Comparison of ENCODE assay signal across 8 cellular contexts in genomic region chr4:184310171-184310567, GRCh38.
A peak's percentile ranks its signal among the peaks of the same experiment; 100 is the strongest.
DNase-seq lines count a peak whose midpoint lies in the region; ATAC-seq and TF ChIP-seq lines count a peak whose summit lies in the region.

No MANE protein-coding gene starts in this region.

- H3K4me3 Mint-ChIP-seq in IgD-negative memory B cell (peak overlapping the region in 1 of 4 donors; percentile 74), chondrocyte (ENCODE audit: unreplicated experiment) (no peak overlapping the region)
- peak overlapping the region; percentile 34 for H3K4me3 Mint-ChIP-seq in activated T-helper 1 cell treated with anti-CD3 and anti-CD28 coated beads, Interleukin-12 subunit alpha, Interleukin-12 subunit beta, Interleukin-2, Interleukin-4 antibody, amounts not matched to agents 30 ng/mL and 10 ng/mL and 1 ng/mL, durations not matched to agents 14 hours and 24 hours and 36 hours

- peak; percentile 71 to 83 (median 81) for ATAC-seq in right lobe of liver
- ATAC-seq in HG02588 (IDR thresholded peaks at IDR 0.05; ENCODE audit: unreplicated experiment): no peak

- H3K4me3 ChIP-seq in right lobe of liver: no peak overlapping the region

- peaks cover 2% of the 10 kb centered on the region for H3K36me3 Mint-ChIP-seq in IgD-negative memory B cell
- H3K36me3 Mint-ChIP-seq in activated T-helper 1 cell treated with anti-CD3 and anti-CD28 coated beads, Interleukin-12 subunit alpha, Interleukin-12 subunit beta, Interleukin-2, Interleukin-4 antibody, amounts not matched to agents 30 ng/mL and 10 ng/mL and 1 ng/mL, durations not matched to agents 14 hours and 24 hours and 36 hours (ENCODE audit: low read depth): peaks cover 6% of the 10 kb centered on the region
- H3K36me3 Mint-ChIP-seq in chondrocyte (ENCODE audit: low read depth): no peaks in the 10 kb centered on the region

- H3K36me3 ChIP-seq in right lobe of liver: no peaks in the 10 kb centered on the region

- H3K4me1 ChIP-seq in right lobe of liver: peaks cover 0 to 10% (median 0%) of the 10 kb centered on the region in 4 donors

- H3K9me3 Mint-ChIP-seq in IgD-negative memory B cell (no peaks in the 10 kb centered on the region), chondrocyte (ENCODE audit: low read depth) (no peaks in the 10 kb centered on the region)
- H3K9me3 Mint-ChIP-seq in activated T-helper 1 cell treated with anti-CD3 and anti-CD28 coated beads, Interleukin-12 subunit alpha, Interleukin-12 subunit beta, Interleukin-2, Interleukin-4 antibody, amounts not matched to agents 30 ng/mL and 10 ng/mL and 1 ng/mL, durations not matched to agents 14 hours and 24 hours and 36 hours: peaks cover 6% of the 10 kb centered on the region

- H3K27me3 ChIP-seq in right lobe of liver: no peaks in the 10 kb centered on the region

- no peaks in the 10 kb centered on the region for H3K9me3 ChIP-seq in right lobe of liver

- H3K27me3 Mint-ChIP-seq in IgD-negative memory B cell (no peaks in the 10 kb centered on the region), chondrocyte (ENCODE audit: low read depth) (no peaks in the 10 kb centered on the region)
- no peaks in the 10 kb centered on the region for H3K27me3 Mint-ChIP-seq in activated T-helper 1 cell treated with anti-CD3 and anti-CD28 coated beads, Interleukin-12 subunit alpha, Interleukin-12 subunit beta, Interleukin-2, Interleukin-4 antibody, amounts not matched to agents 30 ng/mL and 10 ng/mL and 1 ng/mL, durations not matched to agents 14 hours and 24 hours and 36 hours (ENCODE audit: insufficient read depth)

- H3K4me1 Mint-ChIP-seq in IgD-negative memory B cell (peaks cover 23 to 51% (median 40%) of the 10 kb centered on the region in 3 donors), chondrocyte (ENCODE audit: low read depth) (no peaks in the 10 kb centered on the region)
- peaks cover 65% of the 10 kb centered on the region for H3K4me1 Mint-ChIP-seq in activated T-helper 1 cell treated with anti-CD3 and anti-CD28 coated beads, Interleukin-12 subunit alpha, Interleukin-12 subunit beta, Interleukin-2, Interleukin-4 antibody, amounts not matched to agents 30 ng/mL and 10 ng/mL and 1 ng/mL, durations not matched to agents 14 hours and 24 hours and 36 hours (ENCODE audit: low read depth)

- peak; percentile 37 for DNase-seq in DMS53 treated with DMSO at 0.1 percent for 48 hours (lab: John Stamatoyannopoulos, UW; ENCODE audit: unreplicated experiment)
- DNase-seq in activated T-helper 1 cell treated with anti-CD3 and anti-CD28 coated beads, Interleukin-12 subunit alpha, Interleukin-12 subunit beta, Interleukin-2, Interleukin-4 antibody, amounts not matched to agents 30 ng/mL and 10 ng/mL and 1 ng/mL, durations not matched to agents 14 hours and 24 hours and 36 hours (ENCODE audit: low spot score): no peak
- DNase-seq in right lobe of liver: peak in 2 of 3 donors; percentile 25 to 55
- no peak for DNase-seq in chondrocyte (ENCODE audit: low spot score)
- no peak for DNase-seq in anterior cingulate cortex (lab: John Stamatoyannopoulos, UW)
- DNase-seq in HPDE6-E6E7 (ENCODE audit: extremely low spot score): no peak

- TF ChIP-seq CTCF in right lobe of liver (IDR thresholded peaks at IDR 0.05): peak; percentile 18 to 37 (median 36)
- TF ChIP-seq CTCF in chondrocyte (IDR thresholded peaks at IDR 0.05): no peak

- peak overlapping the region; percentile 22 to 41 (median 23) for H3K27ac Mint-ChIP-seq in IgD-negative memory B cell
- peak overlapping the region; percentile 74 for H3K27ac Mint-ChIP-seq in activated T-helper 1 cell treated with anti-CD3 and anti-CD28 coated beads, Interleukin-12 subunit alpha, Interleukin-12 subunit beta, Interleukin-2, Interleukin-4 antibody, amounts not matched to agents 30 ng/mL and 10 ng/mL and 1 ng/mL, durations not matched to agents 14 hours and 24 hours and 36 hours
- H3K27ac Mint-ChIP-seq in chondrocyte (ENCODE audit: unreplicated experiment): no peak overlapping the region

- 51% methylated on average over 3 of the region's 10 CpGs for WGBS in right lobe of liver (ENCODE audit: insufficient coverage, low coverage, low lambda C conversion rate, missing lambda C conversion rate)

- TF ChIP-seq POLR2A in right lobe of liver (IDR thresholded peaks at IDR 0.05): no peak

- intact Hi-C loops in activated T-helper 1 cell treated with anti-CD3 and anti-CD28 coated beads, Interleukin-12 subunit alpha, Interleukin-12 subunit beta, Interleukin-2, Interleukin-4 antibody, amounts not matched to agents 30 ng/mL and 10 ng/mL and 1 ng/mL, durations not matched to agents 14 hours and 24 hours and 36 hours (cut with micrococcal nuclease): loop anchor here (1.0 to 10.0 kb wide), 3 partner anchors 46 to 515 kb away; partner anchors contain the start of genes ACSL1 and IRF2
- intact Hi-C loops in right lobe of liver (cut with DNase I): no loop called here

- H3K27ac ChIP-seq in right lobe of liver: no peak overlapping the region

Comparison
In these comparisons a context has a peak if more than half of its experiments do, and no peak if none do; other contexts are left out.
1. DNase-seq: peak in DMS53 treated with DMSO at 0.1 percent for 48 hours (single experiment) and right lobe of liver (2 of 3); none in activated T-helper 1 cell treated with anti-CD3 and anti-CD28 coated beads, Interleukin-12 subunit alpha, Interleukin-12 subunit beta, Interleukin-2, Interleukin-4 antibody, amounts not matched to agents 30 ng/mL and 10 ng/mL and 1 ng/mL, durations not matched to agents 14 hours and 24 hours and 36 hours (single experiment), chondrocyte (single experiment), anterior cingulate cortex (0 of 58) and HPDE6-E6E7 (single experiment).